ENCODE assay signal across 9 cellular contexts in the genomic region with DNA sequence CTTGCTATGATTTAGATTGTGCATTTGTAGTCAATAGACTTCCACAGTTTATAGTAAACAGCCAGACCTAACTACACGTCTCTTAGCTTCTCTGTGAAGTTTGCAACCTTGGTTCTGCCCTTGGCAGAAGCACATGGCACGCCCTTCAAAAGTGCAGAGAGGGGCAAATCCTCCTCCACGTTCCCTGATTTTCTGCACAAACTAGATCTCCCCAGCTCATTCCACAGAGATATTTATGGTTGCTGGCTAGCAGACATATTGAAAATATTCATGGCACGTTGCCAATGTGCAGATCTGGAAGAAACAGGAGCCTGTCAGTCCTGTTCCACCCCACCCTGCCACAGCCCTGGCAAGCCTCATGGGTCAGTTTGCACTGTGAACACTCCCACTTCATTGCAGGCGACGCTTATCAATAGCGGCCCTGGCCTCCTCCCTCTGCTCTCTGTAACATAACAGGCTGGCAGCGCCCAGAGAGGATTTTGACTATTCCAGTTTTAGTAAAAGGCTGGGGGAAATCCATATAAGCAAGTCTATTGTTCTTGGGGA. TPM values are rescaled to one million over a fixed set of nuclear protein-coding genes. Genes with fewer than 3 reads are reported as not detected.
A peak's percentile ranks its signal among the peaks of the same experiment; 100 is the strongest.
DNase-seq lines count a peak whose midpoint lies in the region; TF ChIP-seq lines count a peak whose summit lies in the region.
"Had no signal": no experiment of that assay in that cellular context is flagged by ENCODE, and none has a peak within 500 bp of the region (broad histone marks: within the 10 kb centered on the region; RNA-seq: fewer than 3 reads in every experiment).

No MANE protein-coding gene starts in this region.

- H3K9me3 ChIP-seq in Peyer's patch (no peaks in the 10 kb centered on the region), parathyroid adenoma (ENCODE audit: control insufficient read depth, low read length) (no peaks in the 10 kb centered on the region), SJCRH30 (replicated peaks) (no peaks in the 10 kb centered on the region)

- peak overlapping the region in 2 of 4 donors; percentile 2 to 21 for H3K4me3 ChIP-seq in Peyer's patch
- no peak overlapping the region for H3K4me3 ChIP-seq in fibroblast of the aortic adventitia (ENCODE audit: low read depth, low read length)
- no peak overlapping the region for H3K4me3 ChIP-seq in parathyroid adenoma (ENCODE audit: low read depth, low read length)
- H3K4me3 ChIP-seq in SJCRH30 = no peak overlapping the region

- H3K4me1 Mint-ChIP-seq in activated CD4-positive, alpha-beta T cell treated with anti-CD3 and anti-CD28 coated beads, Interleukin-2, amount 10 ng/mL, durations not matched to agents 24 days and 14 days = peaks cover 18% of the 10 kb centered on the region
- peaks cover 17% of the 10 kb centered on the region for H3K4me1 Mint-ChIP-seq in activated T-helper 1 cell treated with anti-CD3 and anti-CD28 coated beads, Interleukin-12 subunit alpha, Interleukin-12 subunit beta, Interleukin-2, Interleukin-4 antibody, amounts not matched to agents 30 ng/mL and 10 ng/mL and 1 ng/mL, durations not matched to agents 14 hours and 24 hours and 36 hours (ENCODE audit: low read depth)

- peaks cover 30% of the 10 kb centered on the region for H3K27me3 Mint-ChIP-seq in activated CD4-positive, alpha-beta T cell treated with anti-CD3 and anti-CD28 coated beads, Interleukin-2, amount 10 ng/mL, durations not matched to agents 24 days and 14 days
- H3K27me3 Mint-ChIP-seq in activated T-helper 1 cell treated with anti-CD3 and anti-CD28 coated beads, Interleukin-12 subunit alpha, Interleukin-12 subunit beta, Interleukin-2, Interleukin-4 antibody, amounts not matched to agents 30 ng/mL and 10 ng/mL and 1 ng/mL, durations not matched to agents 14 hours and 24 hours and 36 hours (ENCODE audit: insufficient read depth) = peaks cover 16% of the 10 kb centered on the region

- TF ChIP-seq POLR2A in Peyer's patch (IDR thresholded peaks at IDR 0.05) = peak in 1 of 2 donors; percentile 43

- no peaks in the 10 kb centered on the region for H3K27me3 ChIP-seq in Peyer's patch
- H3K27me3 ChIP-seq in parathyroid adenoma (ENCODE audit: control insufficient read depth, insufficient read depth, low read length) = no peaks in the 10 kb centered on the region
- H3K27me3 ChIP-seq in SJCRH30 = no peaks in the 10 kb centered on the region

- intact Hi-C loops in activated CD4-positive, alpha-beta T cell treated with anti-CD3 and anti-CD28 coated beads, Interleukin-2, amount 10 ng/mL, durations not matched to agents 24 days and 14 days (cut with micrococcal nuclease) = no loop called here
- intact Hi-C loops in activated T-helper 1 cell treated with anti-CD3 and anti-CD28 coated beads, Interleukin-12 subunit alpha, Interleukin-12 subunit beta, Interleukin-2, Interleukin-4 antibody, amounts not matched to agents 30 ng/mL and 10 ng/mL and 1 ng/mL, durations not matched to agents 14 hours and 24 hours and 36 hours (cut with micrococcal nuclease) = no loop called here

- H3K36me3 ChIP-seq in Peyer's patch = no peaks in the 10 kb centered on the region
- H3K36me3 ChIP-seq in parathyroid adenoma (ENCODE audit: control insufficient read depth, insufficient read depth, low read length) = no peaks in the 10 kb centered on the region
- H3K36me3 ChIP-seq in SJCRH30 = no peaks in the 10 kb centered on the region

- H3K9me3 Mint-ChIP-seq in activated CD4-positive, alpha-beta T cell treated with anti-CD3 and anti-CD28 coated beads, Interleukin-2, amount 10 ng/mL, durations not matched to agents 24 days and 14 days = no peaks in the 10 kb centered on the region
- H3K9me3 Mint-ChIP-seq in activated T-helper 1 cell treated with anti-CD3 and anti-CD28 coated beads, Interleukin-12 subunit alpha, Interleukin-12 subunit beta, Interleukin-2, Interleukin-4 antibody, amounts not matched to agents 30 ng/mL and 10 ng/mL and 1 ng/mL, durations not matched to agents 14 hours and 24 hours and 36 hours = no peaks in the 10 kb centered on the region

- no peak overlapping the region for H3K4me3 Mint-ChIP-seq in activated CD4-positive, alpha-beta T cell treated with anti-CD3 and anti-CD28 coated beads, Interleukin-2, amount 10 ng/mL, durations not matched to agents 24 days and 14 days
- H3K4me3 Mint-ChIP-seq in activated T-helper 1 cell treated with anti-CD3 and anti-CD28 coated beads, Interleukin-12 subunit alpha, Interleukin-12 subunit beta, Interleukin-2, Interleukin-4 antibody, amounts not matched to agents 30 ng/mL and 10 ng/mL and 1 ng/mL, durations not matched to agents 14 hours and 24 hours and 36 hours = no peak overlapping the region

- peak overlapping the region; percentile 17 to 90 (median 76) for H3K27ac ChIP-seq in Peyer's patch
- peak overlapping the region; percentile 40 for H3K27ac ChIP-seq in parathyroid adenoma
- H3K27ac ChIP-seq in SJCRH30 = no peak overlapping the region

- H3K79me2 ChIP-seq in parathyroid adenoma = no peaks in the 10 kb centered on the region

- DNase-seq in GM03348 (ENCODE audit: low spot score) = peak; percentile 17
- peak in 2 of 3 donors; percentile 87 to 89 for DNase-seq in Peyer's patch
- peak; percentile 80 for DNase-seq in fibroblast of the aortic adventitia (ENCODE audit: low read depth)
- no peak for DNase-seq in activated CD4-positive, alpha-beta T cell treated with anti-CD3 and anti-CD28 coated beads, Interleukin-2, amount 10 ng/mL, durations not matched to agents 24 days and 14 days
- DNase-seq in activated T-helper 1 cell treated with anti-CD3 and anti-CD28 coated beads, Interleukin-12 subunit alpha, Interleukin-12 subunit beta, Interleukin-2, Interleukin-4 antibody, amounts not matched to agents 30 ng/mL and 10 ng/mL and 1 ng/mL, durations not matched to agents 14 hours and 24 hours and 36 hours (ENCODE audit: low spot score) = no peak
- no peak for DNase-seq in SJCRH30
- DNase-seq in stimulated activated CD4-positive, alpha-beta T cell treated with anti-CD3 and anti-CD28 coated beads, Interleukin-2, amount 100 ng/mL, for 48 hours = no peak
- DNase-seq: T-helper 1 cell had no signal

- H3K27ac Mint-ChIP-seq in activated CD4-positive, alpha-beta T cell treated with anti-CD3 and anti-CD28 coated beads, Interleukin-2, amount 10 ng/mL, durations not matched to agents 24 days and 14 days = no peak overlapping the region
- H3K27ac Mint-ChIP-seq in activated T-helper 1 cell treated with anti-CD3 and anti-CD28 coated beads, Interleukin-12 subunit alpha, Interleukin-12 subunit beta, Interleukin-2, Interleukin-4 antibody, amounts not matched to agents 30 ng/mL and 10 ng/mL and 1 ng/mL, durations not matched to agents 14 hours and 24 hours and 36 hours = no peak overlapping the region

- TF ChIP-seq CTCF in Peyer's patch (IDR thresholded peaks at IDR 0.05) (no peak), fibroblast of the aortic adventitia (IDR thresholded peaks at IDR 0.05; ENCODE audit: insufficient read depth, low read length) (no peak), parathyroid adenoma (IDR thresholded peaks at IDR 0.05) (no peak)

- H3K36me3 Mint-ChIP-seq in activated CD4-positive, alpha-beta T cell treated with anti-CD3 and anti-CD28 coated beads, Interleukin-2, amount 10 ng/mL, durations not matched to agents 24 days and 14 days (ENCODE audit: low read depth) = no peaks in the 10 kb centered on the region
- no peaks in the 10 kb centered on the region for H3K36me3 Mint-ChIP-seq in activated T-helper 1 cell treated with anti-CD3 and anti-CD28 coated beads, Interleukin-12 subunit alpha, Interleukin-12 subunit beta, Interleukin-2, Interleukin-4 antibody, amounts not matched to agents 30 ng/mL and 10 ng/mL and 1 ng/mL, durations not matched to agents 14 hours and 24 hours and 36 hours (ENCODE audit: low read depth)

- peak overlapping the region; percentile 69 for H2AFZ ChIP-seq in parathyroid adenoma

- H3K4me2 ChIP-seq in parathyroid adenoma (ENCODE audit: low read length) = no peak overlapping the region

- H3K9ac ChIP-seq in parathyroid adenoma = no peak overlapping the region

- peaks cover 6 to 75% (median 16%) of the 10 kb centered on the region in 4 donors for H3K4me1 ChIP-seq in Peyer's patch
- peaks cover 18% of the 10 kb centered on the region for H3K4me1 ChIP-seq in parathyroid adenoma
- peaks cover 2% of the 10 kb centered on the region; the same call in 1 of the 2 replicates for H3K4me1 ChIP-seq in SJCRH30

RNA-seq across cellular contexts. Expression of gene LGALS3, which starts 6.5 kb away (rescaled TPM):
- total RNA-seq in Peyer's patch (1,000 to 10,000 TPM in 3 of 4 donors, 100 to 1,000 TPM in 1; 242 to 1,284 (median 1,203) TPM), fibroblast of the aortic adventitia (ENCODE audit: low replicate concordance) (83.3 and 475 TPM in 2 replicates)
- 11.1 and 12.2 TPM in 2 replicates for total RNA-seq in activated CD4-positive, alpha-beta T cell treated with anti-CD3 and anti-CD28 coated beads, Interleukin-2, amount 10 ng/mL, durations not matched to agents 24 days and 14 days
- 10.4 and 12.0 TPM in 2 replicates for total RNA-seq in activated T-helper 1 cell treated with anti-CD3 and anti-CD28 coated beads, Interleukin-12 subunit alpha, Interleukin-12 subunit beta, Interleukin-2, Interleukin-4 antibody, amounts not matched to agents 30 ng/mL and 10 ng/mL and 1 ng/mL, durations not matched to agents 14 hours and 24 hours and 36 hours
- 1.9 and 2.0 TPM in 2 replicates for total RNA-seq in SJCRH30 (2014; rRNA removed; shearing (Covaris generic))

Comparison
In these comparisons a context has a peak if more than half of its experiments do, and no peak if none do; other contexts are left out.
1. DNase-seq: peak in GM03348 (single experiment), Peyer's patch (2 of 3) and fibroblast of the aortic adventitia (single experiment); none in activated CD4-positive, alpha-beta T cell treated with anti-CD3 and anti-CD28 coated beads, Interleukin-2, amount 10 ng/mL, durations not matched to agents 24 days and 14 days (single experiment), activated T-helper 1 cell treated with anti-CD3 and anti-CD28 coated beads, Interleukin-12 subunit alpha, Interleukin-12 subunit beta, Interleukin-2, Interleukin-4 antibody, amounts not matched to agents 30 ng/mL and 10 ng/mL and 1 ng/mL, durations not matched to agents 14 hours and 24 hours and 36 hours (single experiment), SJCRH30 (0 of 2) and stimulated activated CD4-positive, alpha-beta T cell treated with anti-CD3 and anti-CD28 coated beads, Interleukin-2, amount 100 ng/mL, for 48 hours (0 of 2).